Comparison of ENCODE assay signal across 12 cellular contexts in the genomic region with DNA sequence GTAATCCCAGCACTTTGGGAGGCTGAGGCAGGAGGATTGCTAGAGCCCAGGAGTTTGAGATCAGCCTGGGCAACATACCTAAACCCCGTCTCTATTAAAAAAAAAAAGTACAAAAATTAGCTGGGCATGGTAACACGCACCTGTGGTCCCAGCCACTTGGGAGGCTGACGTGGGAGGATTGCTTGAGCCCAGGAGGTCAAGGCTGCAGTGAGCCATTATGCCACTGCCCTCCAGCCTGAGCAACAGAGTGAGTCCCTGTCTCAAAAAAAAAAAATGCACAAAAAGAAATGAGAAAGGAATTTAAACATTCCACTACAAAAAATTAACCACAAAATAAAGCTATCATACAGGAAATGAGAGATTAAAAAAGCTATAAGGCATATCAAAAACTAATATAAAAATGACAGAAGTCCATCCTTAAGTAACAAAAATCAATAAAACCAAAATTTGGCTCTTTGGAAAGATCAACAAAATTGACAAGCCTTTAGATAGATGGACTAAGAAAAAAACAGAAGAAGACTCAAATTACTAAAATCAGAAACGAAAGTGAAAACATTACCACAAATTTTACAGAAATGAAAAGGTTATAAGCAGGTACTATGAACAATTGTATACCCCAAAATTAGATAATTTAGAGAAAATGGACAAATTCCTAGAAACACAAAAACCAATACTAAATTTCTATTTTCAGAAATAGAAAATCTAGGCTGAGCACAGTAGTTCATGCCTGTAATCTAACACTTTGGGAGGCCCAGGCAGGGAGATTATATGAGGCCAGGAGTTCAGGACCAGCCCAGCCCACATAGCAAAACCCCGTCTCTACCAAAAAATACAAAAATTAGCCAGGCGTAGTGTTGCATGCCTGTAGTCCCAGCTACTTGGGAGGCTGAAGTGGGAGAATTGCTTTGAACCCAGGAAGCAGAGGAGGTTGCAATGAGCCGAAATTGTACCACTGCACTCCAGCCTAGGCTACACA. TPM values are rescaled to one million over a fixed set of nuclear protein-coding genes. Genes with fewer than 3 reads are reported as not detected.
A peak's percentile ranks its signal among the peaks of the same experiment; 100 is the strongest.
DNase-seq lines count a peak whose midpoint lies in the region; ATAC-seq and TF ChIP-seq lines count a peak whose summit lies in the region.
"Had no signal": no experiment of that assay in that cellular context is flagged by ENCODE, and none has a peak within 500 bp of the region (broad histone marks: within the 10 kb centered on the region; RNA-seq: fewer than 3 reads in every experiment).

No MANE protein-coding gene starts in this region.

- 59% methylated on average over 7 of the region's 7 CpGs for WGBS in SK-N-SH (ENCODE audit: low lambda C conversion rate)

- TF ChIP-seq CTCF in SK-N-SH (IDR thresholded peaks at IDR 0.05) = no peak

- H3K4me2 ChIP-seq in SK-N-SH = no peak overlapping the region

- H3K36me3 Mint-ChIP-seq in activated T-helper 17 cell treated with anti-CD3 and anti-CD28 coated beads, Interleukin-2, amount 50 U/mL, for 72 hours (ENCODE audit: low read depth) = no peaks in the 10 kb centered on the region

- no peak overlapping the region for H3K27ac ChIP-seq in SK-N-SH (ENCODE audit: low read depth in 2 of 2, low read length in 1 of 2)
- H3K27ac ChIP-seq: vagina had no signal

- CTCF ChIA-PET in SK-N-SH (lab: Yijun Ruan, JAX) = interaction anchor here (1.2 kb wide), 1 partner anchor 20 kb away, joined by 3 read pairs; no protein-coding TSS in a partner anchor

- TF ChIP-seq EP300 in SK-N-SH (IDR thresholded peaks at IDR 0.05; ENCODE audit: borderline replicate concordance in 1 of 2, low read depth in 1 of 2, low read length in 1 of 2) = no peak

- no peaks in the 10 kb centered on the region; the same call in 1 of the 2 replicates for H3K9me3 ChIP-seq in SK-N-SH

- H3K27ac Mint-ChIP-seq in activated T-helper 17 cell treated with anti-CD3 and anti-CD28 coated beads, Interleukin-2, amount 50 U/mL, for 72 hours = no peak overlapping the region

- H3K4me1 ChIP-seq in SK-N-SH (ENCODE audit: control insufficient read depth in 1 of 2, insufficient read depth in 2 of 2, low read depth in 1 of 2, low read length in 1 of 2) = peaks cover 0 to 3% of the 10 kb centered on the region in 2 experiments; a peak in 1 of 4 replicates
- H3K4me1 ChIP-seq: vagina had no signal

- H2AFZ ChIP-seq in SK-N-SH (ENCODE audit: low read depth) = no peak overlapping the region

- H3K4me3 Mint-ChIP-seq in activated T-helper 17 cell treated with anti-CD3 and anti-CD28 coated beads, Interleukin-2, amount 50 U/mL, for 72 hours = no peak overlapping the region

- H3K9me3 Mint-ChIP-seq in activated T-helper 17 cell treated with anti-CD3 and anti-CD28 coated beads, Interleukin-2, amount 50 U/mL, for 72 hours = peaks cover 10% of the 10 kb centered on the region

- no peaks in the 10 kb centered on the region for H3K9me2 ChIP-seq in SK-N-SH

- H3K4me1 Mint-ChIP-seq in activated T-helper 17 cell treated with anti-CD3 and anti-CD28 coated beads, Interleukin-2, amount 50 U/mL, for 72 hours = peaks cover 9% of the 10 kb centered on the region

- no peak for DNase-seq in SK-N-SH
- DNase-seq in H4 (ENCODE audit: low spot score) = no peak
- DNase-seq in left lobe of liver (ENCODE audit: low spot score) = no peak
- DNase-seq: aorta, mucosa of descending colon, NCI-H2081 treated with DMSO at 0.1 percent for 48 hours had no signal

- H3K9ac ChIP-seq in SK-N-SH = no peak overlapping the region

- H4K20me1 ChIP-seq in SK-N-SH (ENCODE audit: insufficient read depth) = no peaks in the 10 kb centered on the region

- no peaks in the 10 kb centered on the region; the same call in 1 of the 2 replicates for H3K27me3 ChIP-seq in SK-N-SH (ENCODE audit: insufficient read depth)
- H3K27me3 ChIP-seq: vagina had no signal

- no peaks in the 10 kb centered on the region for H3K79me2 ChIP-seq in SK-N-SH (ENCODE audit: insufficient read depth)

- POLR2A ChIA-PET in SK-N-SH (lab: Yijun Ruan, JAX) = no interaction called here

- peaks cover 3% of the 10 kb centered on the region for H3K27me3 Mint-ChIP-seq in activated T-helper 17 cell treated with anti-CD3 and anti-CD28 coated beads, Interleukin-2, amount 50 U/mL, for 72 hours

- TF ChIP-seq RAD21 in SK-N-SH (IDR thresholded peaks at IDR 0.05; ENCODE audit: low read length) = no peak

- H3K36me3 ChIP-seq in SK-N-SH (replicated peaks in 1 of 2; ENCODE audit: control insufficient read depth in 1 of 2, insufficient read depth in 2 of 2, low read length in 1 of 2) = no peaks in the 10 kb centered on the region
- H3K36me3 ChIP-seq: vagina had no signal

- ATAC-seq in GM18858 (IDR thresholded peaks at IDR 0.05; ENCODE audit: unreplicated experiment) (peak; percentile 80), GM21515 (IDR thresholded peaks at IDR 0.05; ENCODE audit: unreplicated experiment) (peak; percentile 78), HG03103 (IDR thresholded peaks at IDR 0.05; ENCODE audit: low read depth, unreplicated experiment) (peak; percentile 82), HG03097 (IDR thresholded peaks at IDR 0.05; ENCODE audit: low FRiP score, unreplicated experiment) (no peak), left lobe of liver (no peak)
- ATAC-seq in activated T-helper 17 cell treated with anti-CD3 and anti-CD28 coated beads, Interleukin-2, amount 50 U/mL, for 72 hours (replicated peaks) = peak; percentile 59
- ATAC-seq: mucosa of descending colon had no signal

- no peak overlapping the region for H3K4me3 ChIP-seq in SK-N-SH (ENCODE audit: low read depth in 2 of 2, low read length in 1 of 2)
- H3K4me3 ChIP-seq: mucosa of descending colon, vagina had no signal

- no peaks in the 10 kb centered on the region for H3F3A ChIP-seq in SK-N-SH (replicated peaks; ENCODE audit: insufficient read depth)

TF ChIP-seq in SK-N-SH, 30 proteins besides CTCF, POLR2A, EP300 and RAD21 (continues in another document):
- TF ChIP-seq GABPA (IDR thresholded peaks at IDR 0.05; ENCODE audit: low read depth) (no peak), POLR2AphosphoS5 (IDR thresholded peaks at IDR 0.05; ENCODE audit: low read depth, low read length) (no peak), EZH2phosphoT487 (IDR thresholded peaks at IDR 0.05; ENCODE audit: borderline replicate concordance, low read depth) (no peak), JUND (IDR thresholded peaks at IDR 0.05) (no peak), RXRA (IDR thresholded peaks at IDR 0.05; ENCODE audit: borderline replicate concordance, low read depth) (no peak), RCOR1 (IDR thresholded peaks at IDR 0.05; ENCODE audit: low read length) (no peak), TEAD4 (IDR thresholded peaks at IDR 0.05; ENCODE audit: borderline replicate concordance, insufficient read depth) (no peak), SMC3 (IDR thresholded peaks at IDR 0.05; ENCODE audit: low read depth, low read length) (no peak), CHD2 (IDR thresholded peaks at IDR 0.05; ENCODE audit: low read length, partially characterized antibody) (no peak)
- TF ChIP-seq, protein P1, sequence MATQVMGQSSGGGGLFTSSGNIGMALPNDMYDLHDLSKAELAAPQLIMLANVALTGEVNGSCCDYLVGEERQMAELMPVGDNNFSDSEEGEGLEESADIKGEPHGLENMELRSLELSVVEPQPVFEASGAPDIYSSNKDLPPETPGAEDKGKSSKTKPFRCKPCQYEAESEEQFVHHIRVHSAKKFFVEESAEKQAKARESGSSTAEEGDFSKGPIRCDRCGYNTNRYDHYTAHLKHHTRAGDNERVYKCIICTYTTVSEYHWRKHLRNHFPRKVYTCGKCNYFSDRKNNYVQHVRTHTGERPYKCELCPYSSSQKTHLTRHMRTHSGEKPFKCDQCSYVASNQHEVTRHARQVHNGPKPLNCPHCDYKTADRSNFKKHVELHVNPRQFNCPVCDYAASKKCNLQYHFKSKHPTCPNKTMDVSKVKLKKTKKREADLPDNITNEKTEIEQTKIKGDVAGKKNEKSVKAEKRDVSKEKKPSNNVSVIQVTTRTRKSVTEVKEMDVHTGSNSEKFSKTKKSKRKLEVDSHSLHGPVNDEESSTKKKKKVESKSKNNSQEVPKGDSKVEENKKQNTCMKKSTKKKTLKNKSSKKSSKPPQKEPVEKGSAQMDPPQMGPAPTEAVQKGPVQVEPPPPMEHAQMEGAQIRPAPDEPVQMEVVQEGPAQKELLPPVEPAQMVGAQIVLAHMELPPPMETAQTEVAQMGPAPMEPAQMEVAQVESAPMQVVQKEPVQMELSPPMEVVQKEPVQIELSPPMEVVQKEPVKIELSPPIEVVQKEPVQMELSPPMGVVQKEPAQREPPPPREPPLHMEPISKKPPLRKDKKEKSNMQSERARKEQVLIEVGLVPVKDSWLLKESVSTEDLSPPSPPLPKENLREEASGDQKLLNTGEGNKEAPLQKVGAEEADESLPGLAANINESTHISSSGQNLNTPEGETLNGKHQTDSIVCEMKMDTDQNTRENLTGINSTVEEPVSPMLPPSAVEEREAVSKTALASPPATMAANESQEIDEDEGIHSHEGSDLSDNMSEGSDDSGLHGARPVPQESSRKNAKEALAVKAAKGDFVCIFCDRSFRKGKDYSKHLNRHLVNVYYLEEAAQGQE (IDR thresholded peaks at IDR 0.05; ENCODE audit: low read depth, low read length) = no peak
- TF ChIP-seq, protein P2, sequence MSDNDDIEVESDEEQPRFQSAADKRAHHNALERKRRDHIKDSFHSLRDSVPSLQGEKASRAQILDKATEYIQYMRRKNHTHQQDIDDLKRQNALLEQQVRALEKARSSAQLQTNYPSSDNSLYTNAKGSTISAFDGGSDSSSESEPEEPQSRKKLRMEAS (IDR thresholded peaks at IDR 0.05; ENCODE audit: low read depth) = no peak
- TF ChIP-seq, protein P3, sequence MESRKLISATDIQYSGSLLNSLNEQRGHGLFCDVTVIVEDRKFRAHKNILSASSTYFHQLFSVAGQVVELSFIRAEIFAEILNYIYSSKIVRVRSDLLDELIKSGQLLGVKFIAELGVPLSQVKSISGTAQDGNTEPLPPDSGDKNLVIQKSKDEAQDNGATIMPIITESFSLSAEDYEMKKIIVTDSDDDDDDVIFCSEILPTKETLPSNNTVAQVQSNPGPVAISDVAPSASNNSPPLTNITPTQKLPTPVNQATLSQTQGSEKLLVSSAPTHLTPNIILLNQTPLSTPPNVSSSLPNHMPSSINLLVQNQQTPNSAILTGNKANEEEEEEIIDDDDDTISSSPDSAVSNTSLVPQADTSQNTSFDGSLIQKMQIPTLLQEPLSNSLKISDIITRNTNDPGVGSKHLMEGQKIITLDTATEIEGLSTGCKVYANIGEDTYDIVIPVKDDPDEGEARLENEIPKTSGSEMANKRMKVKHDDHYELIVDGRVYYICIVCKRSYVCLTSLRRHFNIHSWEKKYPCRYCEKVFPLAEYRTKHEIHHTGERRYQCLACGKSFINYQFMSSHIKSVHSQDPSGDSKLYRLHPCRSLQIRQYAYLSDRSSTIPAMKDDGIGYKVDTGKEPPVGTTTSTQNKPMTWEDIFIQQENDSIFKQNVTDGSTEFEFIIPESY (IDR thresholded peaks at IDR 0.05; ENCODE audit: borderline replicate concordance, low read depth) = no peak

RNA-seq across cellular contexts. Expression of a gene that starts 42.4 kb away (rescaled TPM):
- under 1 TPM; 0.11 to 0.30 TPM for total RNA-seq in activated T-helper 17 cell treated with anti-CD3 and anti-CD28 coated beads, Interleukin-2, amount 50 U/mL, for 72 hours
- polyA plus RNA-seq in SK-N-SH (2012; rRNA removed) = 0.81 and 0.86 TPM in 2 replicates
- 1.1 and 1.3 TPM in 2 replicates for polyA plus RNA-seq in SK-N-SH (2012; cell fraction: cytosol; rRNA removed)
- polyA plus RNA-seq in SK-N-SH (2012; cell fraction: nucleus; rRNA removed) = 0.20 and 0.45 TPM in 2 replicates
- total RNA-seq in H4 (2014; rRNA removed; shearing (Covaris generic)) = 4.7 and 6.7 TPM in 2 replicates
- 0.05 TPM for total RNA-seq in left lobe of liver
- total RNA-seq: vagina had no signal

Comparison
In these comparisons a context has a peak if more than half of its experiments do, and no peak if none do; other contexts are left out.
1. ATAC-seq: peak in GM18858 (single experiment), GM21515 (single experiment), HG03103 (single experiment) and activated T-helper 17 cell treated with anti-CD3 and anti-CD28 coated beads, Interleukin-2, amount 50 U/mL, for 72 hours (single experiment); none in HG03097 (single experiment) and left lobe of liver (single experiment).